Comparison of ENCODE assay signal across 12 cellular contexts in the genomic region with DNA sequence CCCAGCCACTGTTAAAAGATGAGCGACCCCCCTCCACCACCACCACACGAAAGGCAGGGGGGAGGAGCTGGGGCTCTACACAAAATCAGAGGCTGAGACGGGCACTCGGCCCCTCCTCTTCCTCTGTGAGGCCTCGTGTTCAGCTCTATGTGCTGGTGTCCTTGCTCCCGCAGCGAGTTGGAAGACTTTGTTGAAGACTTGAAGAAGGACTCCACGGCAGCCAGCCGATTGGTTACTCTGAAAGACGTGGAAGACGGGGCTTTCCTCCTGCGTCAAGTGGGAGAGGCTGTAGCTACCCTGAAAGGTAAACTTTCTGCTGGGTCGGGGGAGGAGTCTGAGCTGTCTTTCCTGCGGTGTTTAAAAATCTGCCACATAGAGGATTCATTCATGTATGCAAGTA.
DNase-seq lines count a peak whose midpoint lies in the region; ATAC-seq, FAIRE-seq and TF ChIP-seq lines count a peak whose summit lies in the region.
"Had no signal": no experiment of that assay in that cellular context is flagged by ENCODE, and none has a peak within 500 bp of the region (broad histone marks: within the 10 kb centered on the region; RNA-seq: fewer than 3 reads in every experiment).

No MANE protein-coding gene starts in this region.

- TF ChIP-seq CTCF in CD8-positive, alpha-beta T cell (IDR thresholded peaks at IDR 0.05), result no peak
- no peak for TF ChIP-seq CTCF in ascending aorta (IDR thresholded peaks at IDR 0.05)
- no peak for TF ChIP-seq CTCF in kidney (IDR thresholded peaks at IDR 0.05; ENCODE audit: borderline replicate concordance, extremely low read depth, insufficient read depth)

- no peak overlapping the region for H3K9ac ChIP-seq in kidney (ENCODE audit: low read length in 2 of 2)

- intact Hi-C loops in CD8-positive, alpha-beta T cell (cut with DNase I, micrococcal nuclease), result loop anchor here (5.0 kb wide), 2 partner anchors 1203 to 1208 kb away; no protein-coding TSS in a partner anchor
- intact Hi-C loops in ascending aorta (cut with DNase I), result loop anchor here (5.0 to 10.0 kb wide), 2 partner anchors 158 to 325 kb away; no protein-coding TSS in a partner anchor
- intact Hi-C loops in kidney (cut with DNase I), result no loop called here

- peaks cover 13% of the 10 kb centered on the region for H3K4me1 Mint-ChIP-seq in CD8-positive, alpha-beta T cell (ENCODE audit: low read depth)

- peak; percentile 95 for ATAC-seq in CD8-positive, alpha-beta T cell
- peak; percentile 32 for ATAC-seq in HG03280 (IDR thresholded peaks at IDR 0.05; ENCODE audit: unreplicated experiment)
- no peak for ATAC-seq in GM18498 (IDR thresholded peaks at IDR 0.05; ENCODE audit: unreplicated experiment)

- no peaks in the 10 kb centered on the region for H3K9me3 Mint-ChIP-seq in CD8-positive, alpha-beta T cell

- H3K36me3 Mint-ChIP-seq in CD8-positive, alpha-beta T cell, result no peaks in the 10 kb centered on the region

- H3K4me1 ChIP-seq in CD8-positive, alpha-beta T cell (ENCODE audit: insufficient read depth, low read length), result peaks cover 9% of the 10 kb centered on the region
- H3K4me1 ChIP-seq in ascending aorta (no peaks in the 10 kb centered on the region), kidney (ENCODE audit: control insufficient read depth in 1 of 2, insufficient read depth in 1 of 2, low read depth in 1 of 2, low read length in 2 of 2) (no peaks in the 10 kb centered on the region)

- no peaks in the 10 kb centered on the region for H3K36me3 ChIP-seq in CD8-positive, alpha-beta T cell (ENCODE audit: insufficient read depth, low read length)
- H3K36me3 ChIP-seq in ascending aorta (peaks cover 2 to 29% of the 10 kb centered on the region in 2 donors), kidney (ENCODE audit: control insufficient read depth in 1 of 2, insufficient read depth in 2 of 2, low read length in 2 of 2) (peaks cover 33 to 52% of the 10 kb centered on the region in 2 donors)

- peak overlapping the region; percentile 3 for H3K27ac Mint-ChIP-seq in CD8-positive, alpha-beta T cell

- H3K4me3 ChIP-seq in CD8-positive, alpha-beta T cell (ENCODE audit: low read depth, low read length), result peak overlapping the region; percentile 30
- H3K4me3 ChIP-seq in ascending aorta (no peak overlapping the region), kidney (ENCODE audit: low read length in 2 of 2) (no peak overlapping the region)

- POLR2A ChIA-PET in CD8-positive, alpha-beta T cell (lab: Charles Lee), result no interaction called here

- H3K27me3 Mint-ChIP-seq in CD8-positive, alpha-beta T cell (ENCODE audit: low read depth), result no peaks in the 10 kb centered on the region

- H3K27me3 ChIP-seq in CD8-positive, alpha-beta T cell (ENCODE audit: insufficient read depth, low read length), result no peaks in the 10 kb centered on the region
- H3K27me3 ChIP-seq in ascending aorta, result no peaks in the 10 kb centered on the region

- H3K4me3 Mint-ChIP-seq in CD8-positive, alpha-beta T cell, result peak overlapping the region; percentile 70

- no peak for FAIRE-seq in kidney (lab: Jason Lieb, UNC)
- FAIRE-seq: GM12892 had no signal

- peak in 4 of 7 experiments; percentile 3 to 79 (median 18) for DNase-seq in CD8-positive, alpha-beta T cell
- peak; percentile 9 for DNase-seq in activated T-cell treated with anti-CD3 and anti-CD28 coated beads for 24 hours (ENCODE audit: low read depth)
- DNase-seq in left kidney (ENCODE audit: low read depth, low spot score), result peak; percentile 18
- no peak for DNase-seq in ascending aorta (ENCODE audit: low spot score in 2 of 2)
- DNase-seq in DMS153 (lab: John Stamatoyannopoulos, UW), result no peak
- DNase-seq in kidney, result no peak
- DNase-seq: aorta, C1 segment of cervical spinal cord, GOT3 had no signal

- CTCF ChIA-PET in CD8-positive, alpha-beta T cell (lab: Charles Lee), result interaction anchor here (0.9 to 2.4 kb wide), 3 partner anchors 8 to 20 kb away, joined by 3 to 7 read pairs (median 4); no protein-coding TSS in a partner anchor

- no peak overlapping the region for H3K27ac ChIP-seq in CD8-positive, alpha-beta T cell (ENCODE audit: low read depth, low read length)
- H3K27ac ChIP-seq in ascending aorta (no peak overlapping the region), kidney (ENCODE audit: low read depth in 2 of 2, low read length in 2 of 2) (no peak overlapping the region)

- H3K9me3 ChIP-seq in CD8-positive, alpha-beta T cell (ENCODE audit: low read length), result no peaks in the 10 kb centered on the region
- H3K9me3 ChIP-seq in ascending aorta (no peaks in the 10 kb centered on the region), kidney (ENCODE audit: control insufficient read depth in 1 of 2, low read length in 2 of 2) (no peaks in the 10 kb centered on the region)

Comparison
In these comparisons a context has a peak if more than half of its experiments do, and no peak if none do; other contexts are left out.
1. DNase-seq: peak in CD8-positive, alpha-beta T cell (4 of 7), activated T-cell treated with anti-CD3 and anti-CD28 coated beads for 24 hours (single experiment) and left kidney (single experiment); none in ascending aorta (0 of 2), DMS153 (single experiment) and kidney (single experiment).